Comparison of ENCODE assay signal across 8 cellular contexts in the genomic region with DNA sequence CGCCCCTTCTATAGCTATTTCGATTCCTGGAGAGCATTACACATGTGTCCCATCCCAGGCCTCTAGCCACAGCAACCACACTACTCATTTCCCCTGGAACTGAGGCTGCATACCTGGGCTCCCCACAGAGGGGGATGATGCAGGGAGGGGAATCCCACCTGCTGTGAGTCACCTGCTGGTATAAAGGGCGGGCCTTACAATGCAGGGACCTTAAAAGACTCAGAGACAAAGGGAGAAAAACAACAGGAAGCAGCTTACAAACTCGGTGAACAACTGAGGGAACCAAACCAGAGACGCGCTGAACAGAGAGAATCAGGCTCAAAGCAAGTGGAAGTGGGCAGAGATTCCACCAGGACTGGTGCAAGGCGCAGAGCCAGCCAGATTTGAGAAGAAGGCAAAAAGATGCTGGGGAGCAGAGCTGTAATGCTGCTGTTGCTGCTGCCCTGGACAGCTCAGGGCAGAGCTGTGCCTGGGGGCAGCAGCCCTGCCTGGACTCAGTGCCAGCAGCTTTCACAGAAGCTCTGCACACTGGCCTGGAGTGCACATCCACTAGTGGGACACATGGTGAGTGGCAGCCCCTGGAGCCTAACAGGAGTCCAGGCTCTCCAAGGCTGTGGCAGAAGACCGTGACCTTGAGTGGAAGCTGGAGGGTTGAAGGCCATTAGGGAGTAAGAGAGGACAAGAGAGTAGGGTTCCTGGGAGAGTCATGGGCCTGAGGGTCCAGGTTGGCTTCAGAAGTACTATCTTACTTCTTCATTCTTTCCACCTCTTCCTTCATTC. TPM values are rescaled to one million over a fixed set of nuclear protein-coding genes. Genes with fewer than 3 reads are reported as not detected.
DNase-seq lines count a peak whose midpoint lies in the region; ATAC-seq, FAIRE-seq and TF ChIP-seq lines count a peak whose summit lies in the region.

A gene with protein sequence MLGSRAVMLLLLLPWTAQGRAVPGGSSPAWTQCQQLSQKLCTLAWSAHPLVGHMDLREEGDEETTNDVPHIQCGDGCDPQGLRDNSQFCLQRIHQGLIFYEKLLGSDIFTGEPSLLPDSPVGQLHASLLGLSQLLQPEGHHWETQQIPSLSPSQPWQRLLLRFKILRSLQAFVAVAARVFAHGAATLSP (plus strand): TSS at position 242 of the 780 bp plus-strand sequence. CDS start 161 bp downstream, at position 403.

- H3K27ac Mint-ChIP-seq in glutamatergic neuron (ENCODE audit: unreplicated experiment), result peak within 1 kb of the TSS; percentile 44

- peaks cover 8% of the 10 kb centered on the region for H3K9me3 Mint-ChIP-seq in glutamatergic neuron (ENCODE audit: unreplicated experiment)

- no peak within 1 kb of the TSS for H3K4me3 Mint-ChIP-seq in glutamatergic neuron (ENCODE audit: unreplicated experiment)

- CTCF ChIA-PET in activated CD8-positive, alpha-beta memory T cell treated with anti-CD3 and anti-CD28 coated beads for 36 hours (lab: Charles Lee), result interaction anchor here (1.2 to 4.0 kb wide), 4 partner anchors 21 to 220 kb away, joined by 3 to 13 read pairs (median 9); partner anchors contain the start of genes CNPY2 and STAT2

- H3K27me3 Mint-ChIP-seq in glutamatergic neuron (ENCODE audit: unreplicated experiment), result peaks cover 2% of the 10 kb centered on the region

- H3K4me3 ChIP-seq in GM12864 (ENCODE audit: low read depth, low read length), result peak within 1 kb of the TSS; percentile 30; the same call in 1 of the 2 replicates
- H3K4me3 ChIP-seq in Jurkat, Clone E6-1 (ENCODE audit: low read length), result peak within 1 kb of the TSS; percentile 1; the same call in 1 of the 2 replicates

- peak; percentile 68 for DNase-seq in GM12864 (ENCODE audit: low read depth)
- DNase-seq in Jurkat, Clone E6-1 (ENCODE audit: low read depth, low spot score), result peak; percentile 76
- DNase-seq in glutamatergic neuron, result no peak
- DNase-seq in stimulated activated CD8-positive, alpha-beta memory T cell treated with anti-CD3 and anti-CD28 coated beads, Interleukin-15, amount 100 ng/mL, for 48 hours (ENCODE audit: low read depth in 2 of 2), result peak; percentile 84 to 87
- no peak for DNase-seq in frontal cortex (ENCODE audit: low spot score in 2 of 2)
- no peak for DNase-seq in GM19238 (ENCODE audit: insufficient read length, low spot score)

- peaks cover 2% of the 10 kb centered on the region for H3K4me1 Mint-ChIP-seq in glutamatergic neuron (ENCODE audit: low read depth, unreplicated experiment)

- no peak for FAIRE-seq in frontal cortex (lab: Jason Lieb, UNC)

- ATAC-seq in GM18517 (IDR thresholded peaks at IDR 0.05; ENCODE audit: unreplicated experiment), result no peak

- TF ChIP-seq CTCF in GM12864 (IDR thresholded peaks at IDR 0.05; ENCODE audit: low read depth, low read length, missing control alignments) (no peak), glutamatergic neuron (IDR thresholded peaks at IDR 0.05; ENCODE audit: partially characterized antibody, unreplicated experiment) (no peak)

- POLR2A ChIA-PET in activated CD8-positive, alpha-beta memory T cell treated with anti-CD3 and anti-CD28 coated beads for 36 hours (lab: Charles Lee), result interaction anchor here (0.9 to 2.3 kb wide), 8 partner anchors 18 to 184 kb away, joined by 3 to 28 read pairs (median 5); partner anchors contain the start of genes APOF, CS, STAT2 and TIMELESS

- no peaks in the 10 kb centered on the region for H3K36me3 Mint-ChIP-seq in glutamatergic neuron (ENCODE audit: unreplicated experiment)

RNA-seq across cellular contexts. Expression of the gene that starts here (rescaled TPM):
- polyA plus RNA-seq in Jurkat, Clone E6-1 (2012; ENCODE audit: insufficient read depth, insufficient read length), result 4.4 TPM
- 10 to 100 TPM; 45.9 to 46.1 TPM for total RNA-seq in activated CD8-positive, alpha-beta memory T cell treated with anti-CD3 and anti-CD28 coated beads for 36 hours
- total RNA-seq in glutamatergic neuron (ENCODE audit: unreplicated experiment) (0.42 TPM), frontal cortex (not detected)

Comparison
In these comparisons a context has a peak if more than half of its experiments do, and no peak if none do; other contexts are left out.
1. RNA of the gene that starts here (total RNA-seq): 45.9 to 46.1 TPM in activated CD8-positive, alpha-beta memory T cell treated with anti-CD3 and anti-CD28 coated beads for 36 hours; 0.42 TPM in glutamatergic neuron (single experiment) and not detected in frontal cortex (single experiment); every median in the first group is over 10 times any median in the second.
2. DNase-seq: peak in GM12864 (single experiment), Jurkat, Clone E6-1 (single experiment) and stimulated activated CD8-positive, alpha-beta memory T cell treated with anti-CD3 and anti-CD28 coated beads, Interleukin-15, amount 100 ng/mL, for 48 hours (2 of 2); none in glutamatergic neuron (single experiment), frontal cortex (0 of 2) and GM19238 (single experiment).